In genomic region chr12:9132008-9132535, GRCh38 we compare ENCODE assay signal across 32 cellular contexts. TPM values are rescaled to one million over a fixed set of nuclear protein-coding genes. Genes with fewer than 3 reads are reported as not detected.
DNase-seq lines count a peak whose midpoint lies in the region; ATAC-seq and TF ChIP-seq lines count a peak whose summit lies in the region.
"Had no signal": no experiment of that assay in that cellular context is flagged by ENCODE, and none has a peak within 500 bp of the region (broad histone marks: within the 10 kb centered on the region; RNA-seq: fewer than 3 reads in every experiment).

No MANE protein-coding gene starts in this region.

- peak; percentile 4 for DNase-seq in HCEC 1CT
- peak; percentile 8 for DNase-seq in adipocyte (ENCODE audit: low read depth)
- DNase-seq in left lung = no peak
- DNase-seq in retinal pigment epithelial cell (ENCODE audit: low read depth) = peak; percentile 6
- DNase-seq in occipital lobe (lab: John Stamatoyannopoulos, UW) = no peak
- DNase-seq in GM19238 (ENCODE audit: insufficient read length, low spot score) = no peak
- no peak for DNase-seq in erythroblast (lab: John Stamatoyannopoulos, UW)
- DNase-seq in T-cell = no peak
- DNase-seq: ACHN; activated CD4-positive, alpha-beta T cell treated with anti-CD3 and anti-CD28 coated beads, Interleukin-2, amount 50 U/mL, for 4 hours; activated CD4-positive, CD25-positive, alpha-beta regulatory T cell; activated naive CD4-positive, alpha-beta T cell treated with anti-CD3 and anti-CD28 coated beads, Interleukin-2, amount 50 U/mL, for 16 hours; anterior cingulate cortex; BE2C; colonic mucosa; effector CD8-positive, alpha-beta T cell; HFFc6; hypothalamus; left ventricle myocardium inferior; NCI-H1105 treated with DMSO at 0.1 percent for 48 hours; NCI-H2081; NCI-H2227 treated with DMSO at 0.1 percent for 48 hours; Peyer's patch; stimulated activated naive CD8-positive, alpha-beta T cell treated with anti-CD3 and anti-CD28 coated beads, Interleukin-15, Interleukin-2, amounts not matched to agents 100 U/mL and 50 U/mL, for 24 hours had no signal

- H3K36me3 ChIP-seq in adipocyte (ENCODE audit: control insufficient read depth, insufficient read depth, low read length, severe bottlenecking) = no peaks in the 10 kb centered on the region
- no peaks in the 10 kb centered on the region for H3K36me3 ChIP-seq in left lung
- H3K36me3 ChIP-seq: BE2C, colonic mucosa, gastroesophageal sphincter, left ventricle myocardium inferior, Peyer's patch, thoracic aorta had no signal

- intact Hi-C loops in left lung (cut with DNase I) = loop anchor here in 1 of 2 donors (10.0 kb wide), 1 partner anchor 103 kb away; no protein-coding TSS in a partner anchor

- H3K4me1 ChIP-seq in adipocyte (ENCODE audit: control insufficient read depth, insufficient read depth, low read length) = peaks cover 20% of the 10 kb centered on the region
- H3K4me1 ChIP-seq in left lung = peaks cover 0 to 4% of the 10 kb centered on the region in 2 donors
- H3K4me1 ChIP-seq: BE2C, colonic mucosa, gastroesophageal sphincter, left ventricle myocardium inferior, parathyroid adenoma, Peyer's patch had no signal

- peaks cover 0 to 10% (median 0%) of the 10 kb centered on the region in 3 donors for H3K9me3 Mint-ChIP-seq in T-cell
- H3K9me3 Mint-ChIP-seq: activated T-helper 1 cell treated with anti-CD3 and anti-CD28 coated beads, Interleukin-12 subunit alpha, Interleukin-12 subunit beta, Interleukin-2, Interleukin-4 antibody, amounts not matched to agents 30 ng/mL and 10 ng/mL and 1 ng/mL, durations not matched to agents 14 hours and 24 hours and 36 hours had no signal

- TF ChIP-seq CTCF in left lung (IDR thresholded peaks at IDR 0.05) = no peak
- no peak for TF ChIP-seq CTCF in retinal pigment epithelial cell (conservative IDR thresholded peaks at IDR 0.05; ENCODE audit: low read depth, low read length)

- no peaks in the 10 kb centered on the region for H3K27me3 ChIP-seq in adipocyte (replicated peaks; ENCODE audit: control insufficient read depth, insufficient read depth, low read length)
- H3K27me3 ChIP-seq in left lung = no peaks in the 10 kb centered on the region
- H3K27me3 ChIP-seq: BE2C, colonic mucosa, gastroesophageal sphincter, Peyer's patch had no signal

- H3K9me3 ChIP-seq in adipocyte (ENCODE audit: control insufficient read depth, low read length) = peaks cover 12% of the 10 kb centered on the region
- H3K9me3 ChIP-seq in left lung = peaks cover 0 to 4% of the 10 kb centered on the region in 2 donors
- H3K9me3 ChIP-seq: BE2C, colonic mucosa, gastroesophageal sphincter, Peyer's patch, thoracic aorta had no signal

- H3K27ac ChIP-seq in left lung = no peak overlapping the region
- H3K27ac ChIP-seq: colonic mucosa, gastroesophageal sphincter, left ventricle myocardium inferior, parathyroid adenoma, Peyer's patch, thoracic aorta had no signal

- no peak overlapping the region for H3K4me3 ChIP-seq in adipocyte (ENCODE audit: low read length)
- H3K4me3 ChIP-seq in left lung = no peak overlapping the region
- H3K4me3 ChIP-seq in retinal pigment epithelial cell (ENCODE audit: low read length) = no peak overlapping the region
- H3K4me3 ChIP-seq: colonic mucosa, gastroesophageal sphincter, GM23338, left ventricle myocardium inferior, Peyer's patch, thoracic aorta had no signal

- H3K4me3 Mint-ChIP-seq in T-cell = no peak overlapping the region
- H3K4me3 Mint-ChIP-seq: activated T-helper 1 cell treated with anti-CD3 and anti-CD28 coated beads, Interleukin-12 subunit alpha, Interleukin-12 subunit beta, Interleukin-2, Interleukin-4 antibody, amounts not matched to agents 30 ng/mL and 10 ng/mL and 1 ng/mL, durations not matched to agents 14 hours and 24 hours and 36 hours; GM23338; HFFc6; nephron had no signal

- H3K27ac Mint-ChIP-seq in T-cell = no peak overlapping the region
- H3K27ac Mint-ChIP-seq: activated T-helper 1 cell treated with anti-CD3 and anti-CD28 coated beads, Interleukin-12 subunit alpha, Interleukin-12 subunit beta, Interleukin-2, Interleukin-4 antibody, amounts not matched to agents 30 ng/mL and 10 ng/mL and 1 ng/mL, durations not matched to agents 14 hours and 24 hours and 36 hours; GM23338; HFFc6 had no signal

- H3K27me3 Mint-ChIP-seq in T-cell = no peaks in the 10 kb centered on the region

- CTCF ChIA-PET in T-cell (lab: Charles Lee) = no interaction called here

- no peak for TF ChIP-seq POLR2A in erythroblast (IDR thresholded peaks at IDR 0.05; ENCODE audit: low read length)

- POLR2A ChIA-PET in T-cell (lab: Charles Lee) = no interaction called here

- ATAC-seq in left lung (peak; percentile 45), T-cell (replicated peaks in 1 of 4) (no peak)
- ATAC-seq: esophagus mucosa; gastroesophageal sphincter; GM23338; sciatic nerve; stimulated activated naive CD8-positive, alpha-beta T cell treated with anti-CD3 and anti-CD28 coated beads, Interleukin-15, Interleukin-2, amounts not matched to agents 100 U/mL and 50 U/mL, for 24 hours had no signal

- H3K4me1 Mint-ChIP-seq in T-cell = peaks cover 0 to 14% (median 8%) of the 10 kb centered on the region in 3 donors
- H3K4me1 Mint-ChIP-seq: GM23338 had no signal

- no peak overlapping the region for H3K9ac ChIP-seq in adipocyte (ENCODE audit: low read length)
- H3K9ac ChIP-seq: parathyroid adenoma had no signal

- peaks cover 47% of the 10 kb centered on the region for H3K36me3 Mint-ChIP-seq in T-cell

RNA-seq across cellular contexts. Expression of gene A2M, which starts 16.4 kb away (rescaled TPM):
- total RNA-seq in left lung = 1,000 to 10,000 TPM; 2,565 to 2,660 TPM
- total RNA-seq in occipital lobe = 44.5 TPM
- 1 to 10 TPM in 3 of 5 donors, not detected in 2; 3.9 to 6.5 (median 4.9) TPM for total RNA-seq in T-cell
- total RNA-seq: activated T-helper 1 cell treated with anti-CD3 and anti-CD28 coated beads, Interleukin-12 subunit alpha, Interleukin-12 subunit beta, Interleukin-2, Interleukin-4 antibody, amounts not matched to agents 30 ng/mL and 10 ng/mL and 1 ng/mL, durations not matched to agents 14 hours and 24 hours and 36 hours; GM23338 had no signal

Comparison
In these comparisons a context has a peak if more than half of its experiments do, and no peak if none do; other contexts are left out.
1. DNase-seq: peak in HCEC 1CT (single experiment), adipocyte (single experiment) and retinal pigment epithelial cell (single experiment); none in left lung (0 of 2), occipital lobe (single experiment), GM19238 (single experiment), erythroblast (0 of 2) and T-cell (0 of 34).
2. RNA of gene A2M, which starts 16.4 kb away (total RNA-seq): 2,565 to 2,660 TPM in left lung; 44.5 TPM in occipital lobe (single experiment) and 3.9 to 6.5 TPM in T-cell; every median in the first group is over 10 times any median in the second.